Comparison of ENCODE assay signal across 9 cellular contexts in the genomic region with DNA sequence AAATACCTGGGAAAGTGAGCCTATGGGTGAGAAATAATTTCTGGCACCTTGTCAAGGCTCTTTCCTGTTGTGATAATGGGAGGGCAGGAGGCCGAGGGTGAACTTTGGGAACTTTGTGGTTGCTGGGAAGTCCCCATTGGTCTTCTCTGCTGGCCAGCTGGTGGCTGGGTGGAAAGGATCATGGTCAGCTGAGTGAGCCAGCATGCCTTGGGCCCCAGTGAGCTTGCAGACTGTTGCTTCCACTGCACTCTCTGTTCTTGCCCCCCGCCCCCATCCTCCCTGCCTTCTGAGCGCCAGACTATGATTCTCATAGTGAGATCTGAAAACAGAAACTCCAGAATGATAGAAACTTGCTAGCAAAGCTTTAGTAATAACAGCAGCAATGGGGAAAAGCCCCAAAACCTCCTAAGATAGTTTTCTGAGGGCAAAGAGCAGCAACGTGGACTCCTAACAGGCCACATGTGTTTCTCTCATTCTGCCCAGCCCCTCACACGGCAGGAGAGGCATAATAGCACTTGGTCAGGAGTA.
A peak's percentile ranks its signal among the peaks of the same experiment; 100 is the strongest.
DNase-seq lines count a peak whose midpoint lies in the region; ATAC-seq and TF ChIP-seq lines count a peak whose summit lies in the region.
"Had no signal": no experiment of that assay in that cellular context is flagged by ENCODE, and none has a peak within 500 bp of the region (broad histone marks: within the 10 kb centered on the region; RNA-seq: fewer than 3 reads in every experiment).

No MANE protein-coding gene starts in this region.

- 88 to 89% methylated on average over 4 to 5 of the region's 5 CpGs for WGBS in endodermal cell (ENCODE audit: insufficient coverage in 1 of 2, insufficient read length in 1 of 2), 2 experiments

- H3K4me3 ChIP-seq in endodermal cell (ENCODE audit: low read length), result no peak overlapping the region
- no peak overlapping the region for H3K4me3 ChIP-seq in foreskin fibroblast (ENCODE audit: low read depth in 1 of 2, low read length in 2 of 2)

- DNase-seq in stimulated activated CD4-positive, alpha-beta T cell treated with anti-CD3 and anti-CD28 coated beads, Interleukin-2, amount 100 ng/mL, for 24 hours, result peak; percentile 84
- DNase-seq in DMS153 (lab: John Stamatoyannopoulos, UW) (no peak), endodermal cell (no peak), SW480 (ENCODE audit: low spot score) (no peak), foreskin fibroblast (no peak)
- DNase-seq: NCI-H1694 treated with DMSO at 0.1 percent for 48 hours had no signal

- no peak overlapping the region for H3K27ac ChIP-seq in endodermal cell (ENCODE audit: low read depth, low read length)

- no peaks in the 10 kb centered on the region for H3K27me3 ChIP-seq in endodermal cell (ENCODE audit: control insufficient read depth, insufficient read depth, low read length, poor library complexity, severe bottlenecking)

- no peak overlapping the region for H3K9ac ChIP-seq in endodermal cell (ENCODE audit: extremely low read depth, low read length, poor library complexity, severe bottlenecking)

- H3K36me3 ChIP-seq in endodermal cell (ENCODE audit: control insufficient read depth, insufficient read depth, low read length), result no peaks in the 10 kb centered on the region

- no peaks in the 10 kb centered on the region for H3K36me3 Mint-ChIP-seq in endodermal cell (ENCODE audit: low read depth)

- no peaks in the 10 kb centered on the region for H3K9me3 Mint-ChIP-seq in endodermal cell

- no peaks in the 10 kb centered on the region for H3K27me3 Mint-ChIP-seq in endodermal cell (ENCODE audit: insufficient read depth)

- H3K4me1 ChIP-seq in endodermal cell (ENCODE audit: control insufficient read depth, insufficient read depth, low read length), result peaks cover 6% of the 10 kb centered on the region

- peak; percentile 65 for ATAC-seq in GM18870 (IDR thresholded peaks at IDR 0.05; ENCODE audit: unreplicated experiment)
- peak; percentile 66 for ATAC-seq in GM21723 (IDR thresholded peaks at IDR 0.05; ENCODE audit: unreplicated experiment)
- peak; percentile 58 for ATAC-seq in HG03571 (IDR thresholded peaks at IDR 0.05; ENCODE audit: unreplicated experiment)

- no peak overlapping the region for H3K4me3 Mint-ChIP-seq in endodermal cell

- H3K9me3 ChIP-seq in endodermal cell (ENCODE audit: control insufficient read depth, low read length), result no peaks in the 10 kb centered on the region

- TF ChIP-seq CTCF in endodermal cell (conservative IDR thresholded peaks at IDR 0.05), result no peak
- TF ChIP-seq CTCF in foreskin fibroblast (IDR thresholded peaks at IDR 0.05; ENCODE audit: low read depth, low read length), result no peak

- peaks cover 2% of the 10 kb centered on the region for H3K4me1 Mint-ChIP-seq in endodermal cell

- H3K27ac Mint-ChIP-seq in endodermal cell, result no peak overlapping the region

Comparison
In these comparisons a context has a peak if more than half of its experiments do, and no peak if none do; other contexts are left out.
1. DNase-seq: peak in stimulated activated CD4-positive, alpha-beta T cell treated with anti-CD3 and anti-CD28 coated beads, Interleukin-2, amount 100 ng/mL, for 24 hours (2 of 2); none in DMS153 (single experiment), endodermal cell (single experiment), SW480 (single experiment) and foreskin fibroblast (0 of 2).
2. Peak in every context shown above with its lines, with median percentiles within 50 percentile points of each other: ATAC-seq.